Comparison of ENCODE assay signal across 2 cellular contexts in genomic region chr2:17818235-17818634, GRCh38.
TF ChIP-seq lines count a peak whose summit lies in the region.

No MANE protein-coding gene starts in this region.

TF ChIP-seq in HepG2, 621 proteins besides CTCF, POLR2A, EP300 and RAD21:
- no peak for TF ChIP-seq EZH2 (conservative IDR thresholded peaks at IDR 0.05; ENCODE audit: low read depth, low read length)
- TF ChIP-seq MNT (IDR thresholded peaks at IDR 0.05) = no peak
- TF ChIP-seq MAFF (IDR thresholded peaks at IDR 0.05; ENCODE audit: low read depth, low read length) = peak; percentile 62
- TF ChIP-seq ZNF749 (CRISPR knock-in tag; IDR thresholded peaks at IDR 0.05; ENCODE audit: borderline replicate concordance) = no peak
- peak; percentile 16 to 66; a peak in 3 of 4 replicates for TF ChIP-seq MAFK (conservative IDR thresholded peaks at IDR 0.05 in 1 of 2, IDR thresholded peaks at IDR 0.05 in 1 of 2; ENCODE audit: low read length in 2 of 2)

TF ChIP-seq in IMR-90, 13 proteins besides CTCF, POLR2A, EP300 and RAD21:
- TF ChIP-seq MAFK (IDR thresholded peaks at IDR 0.05; ENCODE audit: low read depth, low read length) (peak; percentile 27; the same call in 1 of the 2 replicates), BHLHE40 (IDR thresholded peaks at IDR 0.05; ENCODE audit: low read depth, low read length) (no peak), CEBPB (IDR thresholded peaks at IDR 0.05; ENCODE audit: low read depth, low read length) (no peak), CHD1 (IDR thresholded peaks at IDR 0.05; ENCODE audit: low read depth, low read length) (no peak), RCOR1 (IDR thresholded peaks at IDR 0.05; ENCODE audit: insufficient replicate concordance, low read length) (no peak)
